8 cellular contexts compared by ENCODE assay signal in the genomic region with DNA sequence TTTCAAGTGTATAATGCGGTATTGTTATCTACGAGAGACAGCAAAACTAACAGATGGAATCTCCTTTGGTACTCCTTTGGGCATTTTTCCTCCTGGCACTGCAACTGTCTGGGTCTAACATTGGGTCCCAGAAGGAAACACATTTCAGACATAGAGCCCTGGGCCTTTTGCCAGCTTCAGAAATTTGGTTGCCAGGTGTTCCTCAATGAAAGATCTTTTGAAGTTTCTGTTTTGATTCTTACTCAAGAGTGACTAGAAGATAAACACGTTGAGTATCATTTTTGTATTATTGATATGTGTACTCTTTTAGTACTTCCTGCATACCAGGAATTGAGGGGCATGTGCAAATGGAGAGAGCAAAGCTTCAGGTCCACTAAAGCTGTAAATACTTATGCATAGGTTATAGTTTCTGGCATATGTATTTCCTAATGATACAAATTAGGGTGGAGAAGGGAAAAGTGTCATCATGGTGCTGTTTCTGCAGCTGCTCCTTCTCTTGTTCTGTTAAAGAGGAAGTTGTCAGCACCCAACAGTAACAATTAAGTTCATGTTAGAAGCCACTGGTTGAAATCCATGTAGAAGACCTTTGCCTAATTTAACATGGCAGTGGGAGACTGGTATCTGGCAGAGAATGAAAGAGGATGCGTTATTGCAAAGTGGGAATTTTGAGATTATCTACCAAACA. TPM values are rescaled to one million over a fixed set of nuclear protein-coding genes. Genes with fewer than 3 reads are reported as not detected.
A peak's percentile ranks its signal among the peaks of the same experiment; 100 is the strongest.
DNase-seq lines count a peak whose midpoint lies in the region; ATAC-seq and TF ChIP-seq lines count a peak whose summit lies in the region.

No MANE protein-coding gene starts in this region.

- no peaks in the 10 kb centered on the region for H3K36me3 ChIP-seq in neural progenitor cell

- H3K4me2 ChIP-seq in neural progenitor cell: no peak overlapping the region

- H3K9ac ChIP-seq in neural progenitor cell: no peak overlapping the region

- H3K79me2 ChIP-seq in neural progenitor cell (ENCODE audit: low read depth): no peaks in the 10 kb centered on the region

- intact Hi-C loops in activated CD8-positive, alpha-beta T cell treated with anti-CD3 and anti-CD28 coated beads for 36 hours (cut with micrococcal nuclease): no loop called here

- DNase-seq in NAMALWA (ENCODE audit: low spot score): peak; percentile 70
- DNase-seq in dermis blood vessel endothelial cell: peak; percentile 59
- no peak for DNase-seq in activated CD8-positive, alpha-beta T cell treated with anti-CD3 and anti-CD28 coated beads for 36 hours
- no peak for DNase-seq in neural progenitor cell (ENCODE audit: low spot score)
- no peak for DNase-seq in GM19240 (ENCODE audit: insufficient read length, low spot score)
- DNase-seq in islet precursor cell: no peak

- H3K36me3 Mint-ChIP-seq in activated CD8-positive, alpha-beta T cell treated with anti-CD3 and anti-CD28 coated beads for 36 hours (ENCODE audit: low read depth): no peaks in the 10 kb centered on the region
- H3K36me3 Mint-ChIP-seq in neural progenitor cell: no peaks in the 10 kb centered on the region

- H3K27me3 Mint-ChIP-seq in activated CD8-positive, alpha-beta T cell treated with anti-CD3 and anti-CD28 coated beads for 36 hours: no peaks in the 10 kb centered on the region
- H3K27me3 Mint-ChIP-seq in neural progenitor cell (ENCODE audit: insufficient read depth, low read depth): no peaks in the 10 kb centered on the region

- TF ChIP-seq CTCF in activated CD8-positive, alpha-beta T cell treated with anti-CD3 and anti-CD28 coated beads for 36 hours (IDR thresholded peaks at IDR 0.05): no peak
- TF ChIP-seq CTCF in neural progenitor cell (IDR thresholded peaks at IDR 0.05): no peak

- no peaks in the 10 kb centered on the region for H3K27me3 ChIP-seq in neural progenitor cell

- no peaks in the 10 kb centered on the region for H3K9me3 ChIP-seq in neural progenitor cell (ENCODE audit: low read depth)

- peaks cover 6% of the 10 kb centered on the region for H3K4me1 Mint-ChIP-seq in activated CD8-positive, alpha-beta T cell treated with anti-CD3 and anti-CD28 coated beads for 36 hours (ENCODE audit: low read depth)
- H3K4me1 Mint-ChIP-seq in neural progenitor cell: no peaks in the 10 kb centered on the region

- ATAC-seq in GM18867 (IDR thresholded peaks at IDR 0.05; ENCODE audit: unreplicated experiment) (peak; percentile 89), HG02610 (IDR thresholded peaks at IDR 0.05; ENCODE audit: unreplicated experiment) (peak; percentile 88)
- ATAC-seq in activated CD8-positive, alpha-beta T cell treated with anti-CD3 and anti-CD28 coated beads for 36 hours: no peak

- CTCF ChIA-PET in activated CD8-positive, alpha-beta T cell treated with anti-CD3 and anti-CD28 coated beads for 36 hours (lab: Charles Lee): interaction anchor here (0.9 to 1.6 kb wide), 4 partner anchors 9 to 314 kb away, joined by 3 to 4 read pairs (median 4); no protein-coding TSS in a partner anchor

- H2AFZ ChIP-seq in neural progenitor cell (replicated peaks): no peak overlapping the region

- no peaks in the 10 kb centered on the region for H4K20me1 ChIP-seq in neural progenitor cell (ENCODE audit: low read depth)

- H3K27ac ChIP-seq in neural progenitor cell: no peak overlapping the region

- no peaks in the 10 kb centered on the region for H3K9me3 Mint-ChIP-seq in activated CD8-positive, alpha-beta T cell treated with anti-CD3 and anti-CD28 coated beads for 36 hours
- no peaks in the 10 kb centered on the region for H3K9me3 Mint-ChIP-seq in neural progenitor cell

- H3K4me3 ChIP-seq in neural progenitor cell: no peak overlapping the region

- no peak overlapping the region for H3K4me3 Mint-ChIP-seq in activated CD8-positive, alpha-beta T cell treated with anti-CD3 and anti-CD28 coated beads for 36 hours
- no peak overlapping the region for H3K4me3 Mint-ChIP-seq in neural progenitor cell

- H3K4me1 ChIP-seq in neural progenitor cell: no peaks in the 10 kb centered on the region

- H3K27ac Mint-ChIP-seq in activated CD8-positive, alpha-beta T cell treated with anti-CD3 and anti-CD28 coated beads for 36 hours: no peak overlapping the region
- no peak overlapping the region for H3K27ac Mint-ChIP-seq in neural progenitor cell

- H3F3A ChIP-seq in neural progenitor cell (ENCODE audit: low read depth): no peaks in the 10 kb centered on the region

- POLR2A ChIA-PET in activated CD8-positive, alpha-beta T cell treated with anti-CD3 and anti-CD28 coated beads for 36 hours (lab: Charles Lee): no interaction called here

RNA-seq across cellular contexts. Expression of a gene that starts 53.5 kb away (rescaled TPM):
- 17.8 and 21.4 TPM in 2 replicates for total RNA-seq in dermis blood vessel endothelial cell
- total RNA-seq in activated CD8-positive, alpha-beta T cell treated with anti-CD3 and anti-CD28 coated beads for 36 hours: 1 to 10 TPM; 2.9 to 3.9 TPM
- 11.2 and 19.0 TPM in 2 replicates for total RNA-seq in neural progenitor cell (ENCODE audit: low replicate concordance)

RNA-seq across cellular contexts. Expression of a gene that starts 53.7 kb away (rescaled TPM):
- 10.7 and 13.1 TPM in 2 replicates for total RNA-seq in dermis blood vessel endothelial cell
- total RNA-seq in activated CD8-positive, alpha-beta T cell treated with anti-CD3 and anti-CD28 coated beads for 36 hours: 10 to 100 TPM; 16.0 to 16.4 TPM
- 17.8 and 25.7 TPM in 2 replicates for total RNA-seq in neural progenitor cell (ENCODE audit: low replicate concordance)

Comparison
In these comparisons a context has a peak if more than half of its experiments do, and no peak if none do; other contexts are left out.
1. DNase-seq: peak in NAMALWA (single experiment) and dermis blood vessel endothelial cell (single experiment); none in activated CD8-positive, alpha-beta T cell treated with anti-CD3 and anti-CD28 coated beads for 36 hours (single experiment), neural progenitor cell (single experiment), GM19240 (single experiment) and islet precursor cell (single experiment).